8 cellular contexts compared by ENCODE assay signal in genomic region chr4:89055157-89056080, GRCh38.
DNase-seq lines count a peak whose midpoint lies in the region; ATAC-seq and TF ChIP-seq lines count a peak whose summit lies in the region.

No MANE protein-coding gene starts in this region.

- ATAC-seq in GM18907 (IDR thresholded peaks at IDR 0.05; ENCODE audit: unreplicated experiment) (peak; percentile 35), HG03097 (IDR thresholded peaks at IDR 0.05; ENCODE audit: low FRiP score, unreplicated experiment) (no peak)

- H3K27me3 Mint-ChIP-seq in T-helper 2 cell treated with Interferon-gamma antibody and Interleukin-4, amounts not matched to agents 5 μg/mL and 100 μg/mL, for 36 hours (ENCODE audit: low read depth): peaks cover 2% of the 10 kb centered on the region

- H3K27ac Mint-ChIP-seq in T-helper 2 cell treated with Interferon-gamma antibody and Interleukin-4, amounts not matched to agents 5 μg/mL and 100 μg/mL, for 36 hours: no peak overlapping the region

- H3K4me3 ChIP-seq in retinal pigment epithelial cell (ENCODE audit: low read length): peak overlapping the region; percentile 53

- no peaks in the 10 kb centered on the region for H3K36me3 Mint-ChIP-seq in T-helper 2 cell treated with Interferon-gamma antibody and Interleukin-4, amounts not matched to agents 5 μg/mL and 100 μg/mL, for 36 hours (ENCODE audit: low read depth)

- H3K4me3 Mint-ChIP-seq in T-helper 2 cell treated with Interferon-gamma antibody and Interleukin-4, amounts not matched to agents 5 μg/mL and 100 μg/mL, for 36 hours: no peak overlapping the region

- peak; percentile 50 for DNase-seq in OCI-M1 (lab: John Stamatoyannopoulos, UW)
- peak; percentile 11 for DNase-seq in fibroblast of peridontal ligament (ENCODE audit: extremely low read depth)
- DNase-seq in retinal pigment epithelial cell (ENCODE audit: low read depth): no peak
- DNase-seq in T-helper 2 cell treated with Interferon-gamma antibody and Interleukin-4, amounts not matched to agents 5 μg/mL and 100 μg/mL, for 36 hours (ENCODE audit: low spot score): no peak
- no peak for DNase-seq in activated gamma-delta T cell (lab: John Stamatoyannopoulos, UW)
- DNase-seq in NAMALWA (ENCODE audit: low spot score): no peak

- H3K9me3 Mint-ChIP-seq in T-helper 2 cell treated with Interferon-gamma antibody and Interleukin-4, amounts not matched to agents 5 μg/mL and 100 μg/mL, for 36 hours: peaks cover 2% of the 10 kb centered on the region

- TF ChIP-seq CTCF in retinal pigment epithelial cell (conservative IDR thresholded peaks at IDR 0.05; ENCODE audit: low read depth, low read length): no peak

- peaks cover 2% of the 10 kb centered on the region for H3K4me1 Mint-ChIP-seq in T-helper 2 cell treated with Interferon-gamma antibody and Interleukin-4, amounts not matched to agents 5 μg/mL and 100 μg/mL, for 36 hours (ENCODE audit: low read depth)

Comparison
In these comparisons a context has a peak if more than half of its experiments do, and no peak if none do; other contexts are left out.
1. DNase-seq: peak in OCI-M1 (single experiment) and fibroblast of peridontal ligament (single experiment); none in retinal pigment epithelial cell (single experiment), T-helper 2 cell treated with Interferon-gamma antibody and Interleukin-4, amounts not matched to agents 5 μg/mL and 100 μg/mL, for 36 hours (single experiment), activated gamma-delta T cell (single experiment) and NAMALWA (single experiment).